In the genomic region with DNA sequence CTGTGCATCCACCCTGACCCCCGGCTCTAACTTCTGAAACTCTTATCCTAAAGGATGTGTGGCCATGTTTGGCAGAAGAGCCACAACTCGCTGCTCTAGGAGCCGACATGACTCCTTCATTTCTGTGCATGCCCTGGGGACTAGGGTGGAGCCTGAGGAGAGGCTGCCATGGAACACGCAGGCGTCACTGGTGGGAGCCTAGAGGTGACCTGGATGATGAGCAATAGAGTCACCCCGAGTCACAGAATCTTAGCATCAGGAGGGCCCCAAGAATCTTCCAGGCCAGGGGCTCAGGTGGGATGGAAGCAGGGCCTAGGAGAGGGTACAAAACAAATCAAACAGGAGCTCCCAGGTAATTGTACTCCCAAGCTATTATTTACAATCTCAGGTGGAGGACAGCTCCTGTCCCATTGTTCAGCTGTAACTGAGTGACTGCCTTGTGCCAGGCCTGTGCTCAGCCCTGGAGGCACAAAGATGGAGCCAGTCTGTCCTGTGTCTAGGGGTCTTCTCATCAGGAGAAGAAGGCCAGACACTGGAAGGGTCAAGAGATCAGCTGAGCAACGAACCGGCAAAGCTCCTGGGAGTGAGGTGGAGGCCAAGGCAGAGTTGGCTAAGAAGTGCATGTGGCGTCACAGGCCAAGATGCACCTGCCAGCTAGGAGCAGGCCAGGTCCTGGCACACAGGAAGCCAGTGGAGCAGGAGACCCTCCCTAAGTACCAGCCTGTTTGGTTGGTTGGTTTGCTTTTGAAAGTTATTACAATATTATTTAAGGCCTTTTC, we compare ENCODE assay signal across 11 cellular contexts. TPM values are rescaled to one million over a fixed set of nuclear protein-coding genes. Genes with fewer than 3 reads are reported as not detected.
DNase-seq lines count a peak whose midpoint lies in the region; ATAC-seq and TF ChIP-seq lines count a peak whose summit lies in the region.
"Had no signal": no experiment of that assay in that cellular context is flagged by ENCODE, and none has a peak within 500 bp of the region (broad histone marks: within the 10 kb centered on the region; RNA-seq: fewer than 3 reads in every experiment).

No MANE protein-coding gene starts in this region.

- TF ChIP-seq CTCF in gastrocnemius medialis (IDR thresholded peaks at IDR 0.05 in 4 of 5, conservative IDR thresholded peaks at IDR 0.05 in 1 of 5) (no peak), GM13976 (IDR thresholded peaks at IDR 0.05; ENCODE audit: borderline replicate concordance, control extremely low read depth, extremely low read depth, insufficient read depth, missing control alignments) (no peak)

- no peaks in the 10 kb centered on the region for H3K9me3 ChIP-seq in CD4-positive, alpha-beta memory T cell (ENCODE audit: control insufficient read depth in 1 of 2, low read length in 2 of 2)
- H3K9me3 ChIP-seq in adipocyte (ENCODE audit: control insufficient read depth, low read length) (no peaks in the 10 kb centered on the region), gastrocnemius medialis (no peaks in the 10 kb centered on the region)

- in situ Hi-C loops in gastrocnemius medialis (cut with MboI; ENCODE audit: low sequenced_read_pairs in 4 of 4) (loop anchor here in 2 of 4 donors (25.0 kb wide), 2 partner anchors 1017 to 1583 kb away; partner anchors contain the start of gene HNRNPF (in 2 of the 2)), GM13976 (cut with MboI; ENCODE audit: low sequenced_read_pairs, unreplicated experiment) (no loop called here)

- CTCF ChIA-PET in CD4-positive, alpha-beta memory T cell (lab: Charles Lee; ENCODE audit: partially characterized antibody), result interaction anchor here (0.7 to 1.6 kb wide), 5 partner anchors 9 to 62 kb away, joined by 3 to 7 read pairs (median 4); no protein-coding TSS in a partner anchor

- H3K27me3 Mint-ChIP-seq in CD4-positive, alpha-beta memory T cell, result peaks cover 0 to under 1% of the 10 kb centered on the region in 2 donors

- intact Hi-C loops in CD4-positive, alpha-beta memory T cell (cut with micrococcal nuclease), result no loop called here
- intact Hi-C loops in gastrocnemius medialis (cut with DNase I; ENCODE audit: low total_unique reads), result loop anchor here (1.0 to 10.0 kb wide), 2 partner anchors 14 to 430 kb away; no protein-coding TSS in a partner anchor

- POLR2A ChIA-PET in CD4-positive, alpha-beta memory T cell (lab: Charles Lee; ENCODE audit: partially characterized antibody), result no interaction called here

- ATAC-seq in left lobe of liver (peak; percentile 20), gastrocnemius medialis (no peak), HG02623 (IDR thresholded peaks at IDR 0.05; ENCODE audit: unreplicated experiment) (no peak)
- ATAC-seq in activated naive CD4-positive, alpha-beta T cell treated with anti-CD3 and anti-CD28 coated beads, Interleukin-2, amount 50 U/mL, for 72 hours, result no peak

- H3K4me1 ChIP-seq in CD4-positive, alpha-beta memory T cell (ENCODE audit: insufficient read depth, low read length), result peaks cover 19% of the 10 kb centered on the region
- peaks cover 87% of the 10 kb centered on the region for H3K4me1 ChIP-seq in adipocyte (ENCODE audit: control insufficient read depth, insufficient read depth, low read length)
- peaks cover 62 to 90% of the 10 kb centered on the region in 2 donors for H3K4me1 ChIP-seq in gastrocnemius medialis

- no peak overlapping the region for H3K27ac ChIP-seq in CD4-positive, alpha-beta memory T cell (ENCODE audit: low read depth, low read length)
- peak overlapping the region; percentile 72 to 91 (median 82) for H3K27ac ChIP-seq in gastrocnemius medialis

- no peaks in the 10 kb centered on the region for H3K9me3 Mint-ChIP-seq in CD4-positive, alpha-beta memory T cell
- H3K9me3 Mint-ChIP-seq in activated naive CD4-positive, alpha-beta T cell treated with anti-CD3 and anti-CD28 coated beads, Interleukin-2, amount 50 U/mL, for 72 hours, result peaks cover 0 to 5% of the 10 kb centered on the region in 2 donors

- no peak for DNase-seq in CD4-positive, alpha-beta memory T cell
- DNase-seq in adipocyte (ENCODE audit: low read depth), result no peak
- DNase-seq in left lobe of liver (ENCODE audit: low spot score), result peak; percentile 60
- DNase-seq in gastrocnemius medialis, result peak in 1 of 2 donors; percentile 38
- DNase-seq in activated gamma-delta T cell (lab: John Stamatoyannopoulos, UW), result no peak
- DNase-seq in GM13976 (ENCODE audit: low spot score), result no peak
- no peak for DNase-seq in activated naive CD4-positive, alpha-beta T cell treated with anti-CD3 and anti-CD28 coated beads, Interleukin-2, amount 50 U/mL, for 72 hours (ENCODE audit: low spot score in 2 of 2)
- DNase-seq: CD4-positive, CD25-positive, alpha-beta regulatory T cell; NCI-H187; stimulated activated CD4-positive, alpha-beta T cell treated with anti-CD3 and anti-CD28 coated beads, Interleukin-4, amount 100 ng/mL, for 24 hours had no signal

- H3K36me3 Mint-ChIP-seq in CD4-positive, alpha-beta memory T cell, result no peaks in the 10 kb centered on the region
- H3K36me3 Mint-ChIP-seq in activated naive CD4-positive, alpha-beta T cell treated with anti-CD3 and anti-CD28 coated beads, Interleukin-2, amount 50 U/mL, for 72 hours, result peaks cover 5 to 6% of the 10 kb centered on the region in 2 donors
- H3K36me3 Mint-ChIP-seq: CD4-positive, CD25-positive, alpha-beta regulatory T cell had no signal

- H3K27me3 ChIP-seq in CD4-positive, alpha-beta memory T cell (ENCODE audit: insufficient read depth, low read length), result no peaks in the 10 kb centered on the region
- H3K27me3 ChIP-seq in adipocyte (replicated peaks; ENCODE audit: control insufficient read depth, insufficient read depth, low read length) (no peaks in the 10 kb centered on the region), gastrocnemius medialis (no peaks in the 10 kb centered on the region)

- H3K4me1 Mint-ChIP-seq in CD4-positive, alpha-beta memory T cell, result peaks cover 11 to 29% (median 18%) of the 10 kb centered on the region in 4 donors

- peak overlapping the region in 6 of 7 donors; percentile 5 to 86 (median 64) for H3K27ac Mint-ChIP-seq in CD4-positive, alpha-beta memory T cell
- no peak overlapping the region for H3K27ac Mint-ChIP-seq in activated naive CD4-positive, alpha-beta T cell treated with anti-CD3 and anti-CD28 coated beads, Interleukin-2, amount 50 U/mL, for 72 hours

- TF ChIP-seq POLR2A in gastrocnemius medialis (IDR thresholded peaks at IDR 0.05), result no peak

- H3K9ac ChIP-seq in adipocyte (ENCODE audit: low read length), result peak overlapping the region; percentile 78

- H3K4me3 ChIP-seq in CD4-positive, alpha-beta memory T cell (ENCODE audit: low read length in 2 of 2), result no peak overlapping the region
- H3K4me3 ChIP-seq in adipocyte (ENCODE audit: low read length), result peak overlapping the region; percentile 5
- no peak overlapping the region for H3K4me3 ChIP-seq in gastrocnemius medialis

- H3K4me3 Mint-ChIP-seq in CD4-positive, alpha-beta memory T cell, result no peak overlapping the region
- H3K4me3 Mint-ChIP-seq: CD4-positive, CD25-positive, alpha-beta regulatory T cell had no signal

- no peaks in the 10 kb centered on the region for H3K36me3 ChIP-seq in CD4-positive, alpha-beta memory T cell (ENCODE audit: insufficient read depth, low read length)
- H3K36me3 ChIP-seq in adipocyte (ENCODE audit: control insufficient read depth, insufficient read depth, low read length, severe bottlenecking), result peaks cover 37% of the 10 kb centered on the region
- no peaks in the 10 kb centered on the region for H3K36me3 ChIP-seq in gastrocnemius medialis

RNA-seq across cellular contexts. Expression of gene ZNF22, which starts 5.8 kb away (rescaled TPM):
- 10 to 100 TPM; 26.9 to 27.1 TPM for total RNA-seq in CD4-positive, alpha-beta memory T cell
- polyA plus RNA-seq in CD4-positive, alpha-beta memory T cell, result 10 to 100 TPM; 34.5 to 40.6 TPM
- total RNA-seq in left lobe of liver, result 12.9 TPM
- 10 to 100 TPM in 2 of 4 donors, 1 to 10 TPM in 2; 3.6 to 12.3 (median 8.1) TPM for total RNA-seq in gastrocnemius medialis
- 10 to 100 TPM in 1 of 2 donors, 1 to 10 TPM in 1; 3.1 to 20.9 TPM for total RNA-seq in activated naive CD4-positive, alpha-beta T cell treated with anti-CD3 and anti-CD28 coated beads, Interleukin-2, amount 50 U/mL, for 72 hours

RNA-seq across cellular contexts. Expression of gene DEPP1, which starts 16.3 kb away (rescaled TPM):
- not detected for total RNA-seq in CD4-positive, alpha-beta memory T cell
- polyA plus RNA-seq in CD4-positive, alpha-beta memory T cell, result not detected
- 6.8 TPM for total RNA-seq in left lobe of liver
- 100 to 1,000 TPM in 2 of 4 donors, 10 to 100 TPM in 2; 83.4 to 331 (median 120) TPM for total RNA-seq in gastrocnemius medialis
- total RNA-seq in activated naive CD4-positive, alpha-beta T cell treated with anti-CD3 and anti-CD28 coated beads, Interleukin-2, amount 50 U/mL, for 72 hours, result 1 to 10 TPM in 1 of 2 donors, under 1 TPM in 1; 0.32 to 1.7 TPM
- polyA plus RNA-seq: CD4-positive, CD25-positive, alpha-beta regulatory T cell had no signal

RNA-seq across cellular contexts. Expression of gene RASSF4, which starts 35.3 kb away (rescaled TPM):
- total RNA-seq in CD4-positive, alpha-beta memory T cell, result 1 to 10 TPM; 1.6 to 1.8 TPM
- polyA plus RNA-seq in CD4-positive, alpha-beta memory T cell, result under 1 TPM; 0.08 to 0.21 TPM
- 25.0 TPM for total RNA-seq in left lobe of liver
- 10 to 100 TPM in 3 of 4 donors, 1 to 10 TPM in 1; 9.4 to 39.7 (median 24.0) TPM for total RNA-seq in gastrocnemius medialis
- total RNA-seq in activated naive CD4-positive, alpha-beta T cell treated with anti-CD3 and anti-CD28 coated beads, Interleukin-2, amount 50 U/mL, for 72 hours, result 1 to 10 TPM; 1.5 to 4.1 TPM

Comparison
In these comparisons a context has a peak if more than half of its experiments do, and no peak if none do; other contexts are left out.
1. H3K27ac Mint-ChIP-seq: peak in CD4-positive, alpha-beta memory T cell (6 of 7); none in activated naive CD4-positive, alpha-beta T cell treated with anti-CD3 and anti-CD28 coated beads, Interleukin-2, amount 50 U/mL, for 72 hours (0 of 2).
2. RNA of gene DEPP1, which starts 16.3 kb away (total RNA-seq): 83.4 to 331 TPM in gastrocnemius medialis; 6.8 TPM in left lobe of liver (single experiment), 0.32 to 1.7 TPM in activated naive CD4-positive, alpha-beta T cell treated with anti-CD3 and anti-CD28 coated beads, Interleukin-2, amount 50 U/mL, for 72 hours and not detected in CD4-positive, alpha-beta memory T cell; every median in the first group is over 10 times any median in the second.